8 cellular contexts compared by ENCODE assay signal in the genomic region with DNA sequence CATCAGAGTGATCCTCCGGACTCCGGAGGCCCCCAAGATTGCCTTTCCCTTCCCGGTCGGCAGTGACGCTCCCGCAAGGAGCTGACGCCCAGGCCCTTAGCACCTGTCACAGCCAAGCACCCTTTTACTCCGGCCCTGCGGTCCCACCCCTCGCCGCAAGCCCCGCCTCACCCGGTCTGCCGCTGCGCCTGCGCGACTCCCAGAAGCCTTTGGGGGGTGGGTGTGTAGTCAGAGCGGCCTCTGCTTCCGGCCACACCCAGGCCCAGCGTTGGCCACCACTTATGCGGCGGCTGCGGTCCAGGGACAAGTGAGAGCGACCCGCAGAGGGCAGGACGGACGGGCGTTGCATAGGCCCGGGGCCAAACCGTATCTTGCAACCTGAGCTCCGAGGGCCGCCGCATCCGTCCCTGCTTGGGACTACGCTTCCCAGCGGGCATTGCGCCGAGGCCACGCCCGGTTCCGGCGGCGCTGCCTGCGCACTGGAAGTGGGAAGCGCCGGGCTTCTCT. TPM values are rescaled to one million over a fixed set of nuclear protein-coding genes. Genes with fewer than 3 reads are reported as not detected.
DNase-seq lines count a peak whose midpoint lies in the region; ATAC-seq and TF ChIP-seq lines count a peak whose summit lies in the region.

No MANE protein-coding gene starts in this region.

- H3K9me3 ChIP-seq in osteoblast (ENCODE audit: low read depth, low read length) = peaks cover 6% of the 10 kb centered on the region

- H3K27me3 ChIP-seq in KMS-11 (ENCODE audit: insufficient read depth, low read depth) (no peaks in the 10 kb centered on the region), osteoblast (ENCODE audit: insufficient read depth, low read length) (no peaks in the 10 kb centered on the region)

- peak; percentile 98 for DNase-seq in AG08395 (ENCODE audit: low spot score)
- peak; percentile 31 to 79 for DNase-seq in SW 1271 (lab: John Stamatoyannopoulos, UW)
- DNase-seq in activated naive CD8-positive, alpha-beta T cell treated with anti-CD3 and anti-CD28 coated beads, Interleukin-2, amount 50 U/mL, for 16 hours (ENCODE audit: low read depth, low spot score) = peak; percentile 80
- peak; percentile 94 for DNase-seq in Right ventricle myocardium inferior (ENCODE audit: missing footprints)
- DNase-seq in osteoblast (ENCODE audit: insufficient read length, low spot score, missing footprints) = peak; percentile 99
- DNase-seq in superior temporal gyrus (ENCODE audit: extremely low spot score) = peak; percentile 89

- H3K4me3 ChIP-seq in KMS-11 (IDR thresholded peaks at IDR 0.05; ENCODE audit: insufficient read depth, low read depth, low read length) = no peak overlapping the region
- H3K4me3 ChIP-seq in osteoblast (ENCODE audit: insufficient read depth, low read length) = peak overlapping the region; percentile 99

- H3K4me2 ChIP-seq in KMS-11 (peak overlapping the region; percentile 43), osteoblast (ENCODE audit: insufficient read depth, low read length) (peak overlapping the region; percentile 92)

- H4K20me1 ChIP-seq in KMS-11 (ENCODE audit: insufficient read depth) = no peaks in the 10 kb centered on the region
- H4K20me1 ChIP-seq in osteoblast (ENCODE audit: insufficient read depth, low read length) = no peaks in the 10 kb centered on the region

- H3K27ac ChIP-seq in KMS-11 (peak overlapping the region; percentile 78), osteoblast (ENCODE audit: low read depth, low read length) (peak overlapping the region; percentile 45)

- no peaks in the 10 kb centered on the region for H3K4me1 ChIP-seq in KMS-11 (ENCODE audit: low read depth, poor library complexity, severe bottlenecking)
- H3K4me1 ChIP-seq in osteoblast (ENCODE audit: insufficient read depth, low read length) = peaks cover 13% of the 10 kb centered on the region

- H2AFZ ChIP-seq in KMS-11 (ENCODE audit: low read depth) (peak overlapping the region; percentile 98), osteoblast (ENCODE audit: low read length) (peak overlapping the region; percentile 99)

- ATAC-seq in GM19468 (IDR thresholded peaks at IDR 0.05; ENCODE audit: extremely low read depth, unreplicated experiment) (peak; percentile 57), Right ventricle myocardium inferior (peak; percentile 98)

- TF ChIP-seq CTCF in KMS-11 (conservative IDR thresholded peaks at IDR 0.05; ENCODE audit: low read depth, low read length) (no peak), osteoblast (IDR thresholded peaks at IDR 0.05; ENCODE audit: extremely low read depth, low read depth, low read length) (no peak)

- H3K36me3 ChIP-seq in KMS-11 (ENCODE audit: insufficient read depth) = no peaks in the 10 kb centered on the region
- peaks cover 9% of the 10 kb centered on the region for H3K36me3 ChIP-seq in osteoblast (ENCODE audit: insufficient read depth, low read length)

- H3K79me2 ChIP-seq in KMS-11 (ENCODE audit: insufficient read depth, low read depth) (no peaks in the 10 kb centered on the region), osteoblast (ENCODE audit: insufficient read depth, low read length) (no peaks in the 10 kb centered on the region)

- H3K9ac ChIP-seq in KMS-11 = peak overlapping the region; percentile 66; the same call in 1 of the 2 replicates

- intact Hi-C loops in Right ventricle myocardium inferior (cut with DNase I) = loop anchor here (2.0 to 10.0 kb wide), 3 partner anchors 28 to 134 kb away; partner anchors contain the start of genes ZNF470 and ZNF583

RNA-seq across cellular contexts. Expression of gene ZFP28, which starts 0.4 kb away (rescaled TPM):
- total RNA-seq in Right ventricle myocardium inferior = 5.5 TPM
- total RNA-seq in osteoblast = 7.6 and 7.7 TPM in 2 replicates

RNA-seq across cellular contexts. Expression of gene ZNF470, which starts 29.0 kb away (rescaled TPM):
- total RNA-seq in Right ventricle myocardium inferior (2.9 TPM), osteoblast (4.7 TPM in 2 replicates)

RNA-seq across cellular contexts. Expression of gene ZNF471, which starts 30.7 kb away (rescaled TPM):
- total RNA-seq in Right ventricle myocardium inferior (5.2 TPM), osteoblast (4.7 and 5.1 TPM in 2 replicates)

RNA-seq across cellular contexts. Expression of gene ZNF71, which starts 56.8 kb away (rescaled TPM):
- 6.4 TPM for total RNA-seq in Right ventricle myocardium inferior
- total RNA-seq in osteoblast = 7.2 and 8.5 TPM in 2 replicates
